Comparison of ENCODE assay signal across 32 cellular contexts in genomic region chr2:122078451-122078850, GRCh38.
A peak's percentile ranks its signal among the peaks of the same experiment; 100 is the strongest.
DNase-seq lines count a peak whose midpoint lies in the region; ATAC-seq and TF ChIP-seq lines count a peak whose summit lies in the region.
"Had no signal": no experiment of that assay in that cellular context is flagged by ENCODE, and none has a peak within 500 bp of the region (broad histone marks: within the 10 kb centered on the region; RNA-seq: fewer than 3 reads in every experiment).

No MANE protein-coding gene starts in this region.

- CTCF ChIA-PET in WTC11 (lab: Charles Lee), result no interaction called here

- H3K27me3 Mint-ChIP-seq in osteocyte (ENCODE audit: unreplicated experiment) (peaks cover 3% of the 10 kb centered on the region), WTC11 (ENCODE audit: low read depth) (no peaks in the 10 kb centered on the region)
- H3K27me3 Mint-ChIP-seq: activated CD4-positive, alpha-beta T cell treated with anti-CD3 and anti-CD28 coated beads, Interleukin-2, amount 10 ng/mL, durations not matched to agents 7 days and 5 days; activated T-cell treated with anti-CD3 and anti-CD28 coated beads, Interleukin-2, amount 50 U/mL, for 24 hours; T-cell had no signal

- H3K36me3 Mint-ChIP-seq in osteocyte (ENCODE audit: unreplicated experiment) (no peaks in the 10 kb centered on the region), WTC11 (no peaks in the 10 kb centered on the region)
- H3K36me3 Mint-ChIP-seq: activated naive CD8-positive, alpha-beta T cell treated with anti-CD3 and anti-CD28 coated beads, Interleukin-2, amount 10 ng/mL, durations not matched to agents 7 days and 5 days; natural killer cell; T-cell had no signal

- TF ChIP-seq CTCF in osteocyte (IDR thresholded peaks at IDR 0.05) (no peak), WTC11 (IDR thresholded peaks at IDR 0.05) (no peak)

- no peaks in the 10 kb centered on the region for H3K4me1 Mint-ChIP-seq in osteocyte (ENCODE audit: unreplicated experiment)
- H3K4me1 Mint-ChIP-seq in WTC11, result peaks cover 18% of the 10 kb centered on the region
- H3K4me1 Mint-ChIP-seq: activated CD4-positive, alpha-beta T cell treated with anti-CD3 and anti-CD28 coated beads, Interleukin-2, amount 10 ng/mL, durations not matched to agents 7 days and 5 days; activated naive CD8-positive, alpha-beta T cell treated with anti-CD3 and anti-CD28 coated beads, Interleukin-2, amount 10 ng/mL, durations not matched to agents 7 days and 5 days; natural killer cell; T-cell had no signal

- H3K27ac Mint-ChIP-seq in osteocyte (ENCODE audit: unreplicated experiment) (no peak overlapping the region), WTC11 (no peak overlapping the region)
- H3K27ac Mint-ChIP-seq: activated CD4-positive, alpha-beta T cell treated with anti-CD3 and anti-CD28 coated beads, Interleukin-2, amount 10 ng/mL, durations not matched to agents 7 days and 5 days; activated naive CD8-positive, alpha-beta T cell treated with anti-CD3 and anti-CD28 coated beads, Interleukin-2, amount 10 ng/mL, durations not matched to agents 7 days and 5 days; activated T-cell treated with anti-CD3 and anti-CD28 coated beads, Interleukin-2, amount 50 U/mL, for 24 hours; endodermal cell; natural killer cell; T-cell had no signal

- no peak overlapping the region for H3K4me3 Mint-ChIP-seq in osteocyte (ENCODE audit: unreplicated experiment)
- H3K4me3 Mint-ChIP-seq in WTC11, result no peak overlapping the region
- H3K4me3 Mint-ChIP-seq: activated CD4-positive, alpha-beta T cell treated with anti-CD3 and anti-CD28 coated beads, Interleukin-2, amount 10 ng/mL, durations not matched to agents 7 days and 5 days; activated naive CD8-positive, alpha-beta T cell treated with anti-CD3 and anti-CD28 coated beads, Interleukin-2, amount 10 ng/mL, durations not matched to agents 7 days and 5 days; activated T-cell treated with anti-CD3 and anti-CD28 coated beads, Interleukin-2, amount 50 U/mL, for 24 hours; endodermal cell; natural killer cell; T-cell had no signal

- H3K9me3 Mint-ChIP-seq in osteocyte (ENCODE audit: unreplicated experiment), result no peaks in the 10 kb centered on the region
- H3K9me3 Mint-ChIP-seq in WTC11, result no peaks in the 10 kb centered on the region
- H3K9me3 Mint-ChIP-seq: activated CD4-positive, alpha-beta T cell treated with anti-CD3 and anti-CD28 coated beads, Interleukin-2, amount 10 ng/mL, durations not matched to agents 7 days and 5 days; activated naive CD8-positive, alpha-beta T cell treated with anti-CD3 and anti-CD28 coated beads, Interleukin-2, amount 10 ng/mL, durations not matched to agents 7 days and 5 days; activated T-cell treated with anti-CD3 and anti-CD28 coated beads, Interleukin-2, amount 50 U/mL, for 24 hours; endodermal cell; natural killer cell; T-cell had no signal

- POLR2A ChIA-PET in WTC11 (lab: Charles Lee), result no interaction called here

- DNase-seq in DMS 273 treated with DMSO at 0.1 percent for 48 hours (lab: John Stamatoyannopoulos, UW) (peak; percentile 59), NCI-H2171 (lab: John Stamatoyannopoulos, UW) (peak; percentile 23), astrocyte of the hippocampus (ENCODE audit: low read depth, low spot score) (peak; percentile 48), osteocyte (ENCODE audit: extremely low spot score, unreplicated experiment) (peak; percentile 30), WTC11 (ENCODE audit: low spot score) (no peak), DMS53 treated with DMSO at 0.1 percent for 48 hours (lab: John Stamatoyannopoulos, UW; ENCODE audit: unreplicated experiment) (no peak), NCI-H187 treated with DMSO at 0.1 percent for 48 hours (lab: John Stamatoyannopoulos, UW) (no peak)
- DNase-seq: activated CD4-positive, alpha-beta T cell treated with anti-CD3 and anti-CD28 coated beads, Interleukin-2, amount 10 ng/mL, durations not matched to agents 7 days and 5 days; activated gamma-delta T cell; activated naive CD8-positive, alpha-beta T cell treated with anti-CD3 and anti-CD28 coated beads, Interleukin-2, amount 10 ng/mL, durations not matched to agents 7 days and 5 days; activated T-cell treated with anti-CD3 and anti-CD28 coated beads, Interleukin-2, amount 50 U/mL, for 24 hours; aorta; Caco-2; caudate nucleus; DND-41; endodermal cell; foreskin melanocyte; H7; heart left ventricle; MG63; natural killer cell; NCI-H1417; NCI-H2081 treated with DMSO at 0.1 percent for 48 hours; NCI-H345; NK-92 treated with Interleukin-12 subunit alpha and Interleukin-12 subunit beta, amount 100 ng/mL, for 24 hours; nucleus accumbens; psoas muscle; sigmoid colon; stimulated activated CD4-positive, alpha-beta T cell treated with anti-CD3 and anti-CD28 coated beads, Interleukin-4, amount 100 ng/mL, for 1 hour; T-cell; thyroid gland had no signal

- ATAC-seq in WTC11 (no peak), GM18511 (IDR thresholded peaks at IDR 0.05; ENCODE audit: unreplicated experiment) (no peak)
- ATAC-seq: heart left ventricle, natural killer cell, psoas muscle, T-cell had no signal

TF ChIP-seq in WTC11, 78 proteins besides CTCF, POLR2A, EP300 and RAD21:
- TF ChIP-seq NFE2L1 (CRISPR knock-in tag; IDR thresholded peaks at IDR 0.05) (no peak), PRDM15 (CRISPR knock-in tag; IDR thresholded peaks at IDR 0.05) (no peak), NR1H2 (CRISPR knock-in tag; IDR thresholded peaks at IDR 0.05) (no peak), NFYB (CRISPR knock-in tag; conservative IDR thresholded peaks at IDR 0.05; ENCODE audit: low read depth) (no peak), CREB1 (CRISPR knock-in tag; IDR thresholded peaks at IDR 0.05) (no peak), CBFB (CRISPR knock-in tag; IDR thresholded peaks at IDR 0.05; ENCODE audit: low read depth) (no peak)

Comparison
In these comparisons a context has a peak if more than half of its experiments do, and no peak if none do; other contexts are left out.
1. DNase-seq: peak in DMS 273 treated with DMSO at 0.1 percent for 48 hours (single experiment), NCI-H2171 (single experiment), astrocyte of the hippocampus (single experiment) and osteocyte (single experiment); none in WTC11 (single experiment), DMS53 treated with DMSO at 0.1 percent for 48 hours (single experiment) and NCI-H187 treated with DMSO at 0.1 percent for 48 hours (single experiment).